8 cellular contexts compared by ENCODE assay signal in genomic region chr18:55500316-55501086, GRCh38.
DNase-seq lines count a peak whose midpoint lies in the region; ATAC-seq and TF ChIP-seq lines count a peak whose summit lies in the region.
"Had no signal": no experiment of that assay in that cellular context is flagged by ENCODE, and none has a peak within 500 bp of the region (broad histone marks: within the 10 kb centered on the region; RNA-seq: fewer than 3 reads in every experiment).

No MANE protein-coding gene starts in this region.

- POLR2A ChIA-PET in activated CD8-positive, alpha-beta T cell treated with anti-CD3 and anti-CD28 coated beads for 36 hours (lab: Charles Lee): interaction anchor here (0.9 kb wide), 1 partner anchor 123 kb away, joined by 3 read pairs; no protein-coding TSS in a partner anchor

- H3K9me2 ChIP-seq in MM.1S (replicated peaks; ENCODE audit: insufficient read depth, low read length): no peaks in the 10 kb centered on the region

- peaks cover 90% of the 10 kb centered on the region for H3K4me1 Mint-ChIP-seq in brain
- peaks cover 7% of the 10 kb centered on the region for H3K4me1 Mint-ChIP-seq in activated CD8-positive, alpha-beta T cell treated with anti-CD3 and anti-CD28 coated beads for 36 hours (ENCODE audit: low read depth)

- WGBS in thyroid gland, 2 donors: 66 to 75% methylated on average over 4 of the region's 4 CpGs

- no peaks in the 10 kb centered on the region for H3K79me2 ChIP-seq in MM.1S (ENCODE audit: low read length)

- no peak overlapping the region for H2AFZ ChIP-seq in MM.1S (ENCODE audit: low read length)

- peak overlapping the region in 4 of 5 experiments; percentile 21 to 77 (median 72) for H3K27ac Mint-ChIP-seq in brain
- H3K27ac Mint-ChIP-seq in activated CD8-positive, alpha-beta T cell treated with anti-CD3 and anti-CD28 coated beads for 36 hours: no peak overlapping the region

- H3K36me3 ChIP-seq in HUES48 (ENCODE audit: control insufficient read depth, insufficient read depth, low read length): no peaks in the 10 kb centered on the region
- no peaks in the 10 kb centered on the region for H3K36me3 ChIP-seq in thyroid gland
- no peaks in the 10 kb centered on the region for H3K36me3 ChIP-seq in MM.1S (replicated peaks; ENCODE audit: insufficient read depth, low read length)
- H3K36me3 ChIP-seq: ascending aorta had no signal

- H3K4me1 ChIP-seq in HUES48 (ENCODE audit: control insufficient read depth, insufficient read depth, low read length): peaks cover 44% of the 10 kb centered on the region
- H3K4me1 ChIP-seq in thyroid gland: peaks cover 10 to 16% of the 10 kb centered on the region in 2 donors
- no peaks in the 10 kb centered on the region for H3K4me1 ChIP-seq in MM.1S (ENCODE audit: low read length)

- TF ChIP-seq POLR2A in thyroid gland (IDR thresholded peaks at IDR 0.05): no peak

- TF ChIP-seq CTCF in brain (conservative IDR thresholded peaks at IDR 0.05) (no peak), thyroid gland (IDR thresholded peaks at IDR 0.05) (no peak), MM.1S (IDR thresholded peaks at IDR 0.05; ENCODE audit: low read length) (no peak)
- no peak for TF ChIP-seq CTCF in activated CD8-positive, alpha-beta T cell treated with anti-CD3 and anti-CD28 coated beads for 36 hours (IDR thresholded peaks at IDR 0.05)

- H3K27me3 ChIP-seq in HUES48 (ENCODE audit: control insufficient read depth, insufficient read depth, low read length): no peaks in the 10 kb centered on the region
- no peaks in the 10 kb centered on the region for H3K27me3 ChIP-seq in thyroid gland
- H3K27me3 ChIP-seq in MM.1S (replicated peaks; ENCODE audit: insufficient read depth, low read length): no peaks in the 10 kb centered on the region
- H3K27me3 ChIP-seq: ascending aorta had no signal

- no peaks in the 10 kb centered on the region for H3F3A ChIP-seq in MM.1S (ENCODE audit: insufficient read depth, low read length)

- peaks cover 6% of the 10 kb centered on the region for H3K36me3 Mint-ChIP-seq in brain
- no peaks in the 10 kb centered on the region for H3K36me3 Mint-ChIP-seq in activated CD8-positive, alpha-beta T cell treated with anti-CD3 and anti-CD28 coated beads for 36 hours (ENCODE audit: low read depth)

- no peak overlapping the region for H3K4me2 ChIP-seq in MM.1S (ENCODE audit: low read depth, low read length)

- no peak overlapping the region; the same call in 1 of the 2 replicates for H3K4me3 ChIP-seq in HUES48 (ENCODE audit: low read depth, low read length)
- no peak overlapping the region for H3K4me3 ChIP-seq in thyroid gland (replicated peaks in 1 of 3)
- H3K4me3 ChIP-seq in MM.1S (ENCODE audit: low read length): no peak overlapping the region
- H3K4me3 ChIP-seq: ascending aorta had no signal

- no peak for ATAC-seq in activated CD8-positive, alpha-beta T cell treated with anti-CD3 and anti-CD28 coated beads for 36 hours

- intact Hi-C loops in thyroid gland (cut with DNase I): no loop called here
- intact Hi-C loops in activated CD8-positive, alpha-beta T cell treated with anti-CD3 and anti-CD28 coated beads for 36 hours (cut with micrococcal nuclease): no loop called here

- peak; percentile 92 for DNase-seq in iris pigment epithelial cell (ENCODE audit: low read depth)
- no peak for DNase-seq in thyroid gland
- no peak for DNase-seq in MM.1S
- DNase-seq in activated CD8-positive, alpha-beta memory T cell treated with anti-CD3 and anti-CD28 coated beads, Interleukin-2, amount 50 U/mL, for 4 hours: no peak
- no peak for DNase-seq in activated CD8-positive, alpha-beta T cell treated with anti-CD3 and anti-CD28 coated beads for 36 hours

- no peaks in the 10 kb centered on the region for H4K20me1 ChIP-seq in MM.1S (ENCODE audit: insufficient read depth, low read length)

- H3K9ac ChIP-seq in HUES48 (ENCODE audit: low read depth, low read length) (no peak overlapping the region), MM.1S (ENCODE audit: low read length) (no peak overlapping the region)

- no peaks in the 10 kb centered on the region for H3K27me3 Mint-ChIP-seq in brain
- H3K27me3 Mint-ChIP-seq in activated CD8-positive, alpha-beta T cell treated with anti-CD3 and anti-CD28 coated beads for 36 hours: peaks cover 10% of the 10 kb centered on the region

- peak overlapping the region in 3 of 5 experiments; percentile 54 to 55 (median 54) for H3K4me3 Mint-ChIP-seq in brain
- no peak overlapping the region for H3K4me3 Mint-ChIP-seq in activated CD8-positive, alpha-beta T cell treated with anti-CD3 and anti-CD28 coated beads for 36 hours

- CTCF ChIA-PET in activated CD8-positive, alpha-beta T cell treated with anti-CD3 and anti-CD28 coated beads for 36 hours (lab: Charles Lee): no interaction called here

- peak overlapping the region; percentile 96 for H3K27ac ChIP-seq in HUES48 (ENCODE audit: low read depth, low read length)
- H3K27ac ChIP-seq in thyroid gland: peak overlapping the region in 2 of 3 donors; percentile 50 to 53
- H3K27ac ChIP-seq in MM.1S (ENCODE audit: low read length): no peak overlapping the region

- peaks cover 0 to 3% (median 0%) of the 10 kb centered on the region in 5 experiments for H3K9me3 Mint-ChIP-seq in brain
- H3K9me3 Mint-ChIP-seq in activated CD8-positive, alpha-beta T cell treated with anti-CD3 and anti-CD28 coated beads for 36 hours: no peaks in the 10 kb centered on the region

- H3K9me3 ChIP-seq in HUES48 (ENCODE audit: control insufficient read depth, insufficient read depth, low read length) (no peaks in the 10 kb centered on the region), thyroid gland (no peaks in the 10 kb centered on the region), MM.1S (replicated peaks; ENCODE audit: insufficient read depth, low read length) (no peaks in the 10 kb centered on the region)
- H3K9me3 ChIP-seq: ascending aorta had no signal
